In the genomic region with DNA sequence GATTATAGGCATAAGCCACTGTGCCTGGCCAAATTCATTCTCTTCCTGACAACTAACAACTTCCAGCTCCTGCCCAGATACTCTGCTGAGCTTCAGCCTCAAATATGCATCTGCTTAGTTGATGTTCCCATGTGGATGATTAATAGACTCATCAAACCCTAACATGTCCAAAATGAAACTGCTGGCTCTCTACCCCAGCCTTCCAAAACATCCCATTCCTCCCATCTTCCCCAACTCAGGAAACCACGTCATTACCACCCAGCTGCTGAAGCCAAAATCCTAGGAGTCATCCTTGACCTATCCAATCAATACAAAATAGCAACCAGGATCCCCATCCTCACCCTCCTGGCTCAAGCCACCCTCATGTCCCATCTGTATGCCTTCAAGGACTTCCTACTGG, we compare ENCODE assay signal across 11 cellular contexts. TPM values are rescaled to one million over a fixed set of nuclear protein-coding genes. Genes with fewer than 3 reads are reported as not detected.
A peak's percentile ranks its signal among the peaks of the same experiment; 100 is the strongest.
DNase-seq lines count a peak whose midpoint lies in the region; ATAC-seq and TF ChIP-seq lines count a peak whose summit lies in the region.
"Had no signal": no experiment of that assay in that cellular context is flagged by ENCODE, and none has a peak within 500 bp of the region (broad histone marks: within the 10 kb centered on the region; RNA-seq: fewer than 3 reads in every experiment).

No MANE protein-coding gene starts in this region.

- H3K4me3 ChIP-seq in AG10803 (ENCODE audit: low read length): no peak overlapping the region
- H3K4me3 ChIP-seq in fibroblast of the aortic adventitia (ENCODE audit: low read depth, low read length): no peak overlapping the region
- no peak overlapping the region for H3K4me3 ChIP-seq in ascending aorta

- H3K36me3 Mint-ChIP-seq in activated CD8-positive, alpha-beta T cell treated with anti-CD3 and anti-CD28 coated beads for 36 hours (ENCODE audit: low read depth): peaks cover 34% of the 10 kb centered on the region

- H3K4me1 ChIP-seq in ascending aorta: peaks cover 5 to 6% of the 10 kb centered on the region in 2 donors

- intact Hi-C loops in activated CD8-positive, alpha-beta T cell treated with anti-CD3 and anti-CD28 coated beads for 36 hours (cut with micrococcal nuclease): no loop called here
- intact Hi-C loops in ascending aorta (cut with DNase I): no loop called here

- DNase-seq in AG10803 (ENCODE audit: low read depth) (peak; percentile 93), EL (peak; percentile 87), fibroblast of the aortic adventitia (ENCODE audit: low read depth) (peak; percentile 90), NCI-H526 treated with DMSO at 0.1 percent for 48 hours (lab: John Stamatoyannopoulos, UW) (no peak), T1000 (lab: John Stamatoyannopoulos, UW) (no peak), NCI-H69 (lab: John Stamatoyannopoulos, UW) (no peak), ascending aorta (ENCODE audit: low spot score in 2 of 2) (no peak)
- DNase-seq in activated CD8-positive, alpha-beta T cell treated with anti-CD3 and anti-CD28 coated beads for 36 hours: no peak
- DNase-seq: amygdala, NCI-H446, Right ventricle myocardium superior had no signal

- H3K9me3 Mint-ChIP-seq in activated CD8-positive, alpha-beta T cell treated with anti-CD3 and anti-CD28 coated beads for 36 hours: no peaks in the 10 kb centered on the region

- no peaks in the 10 kb centered on the region for H3K9me3 ChIP-seq in ascending aorta

- no peak for TF ChIP-seq CTCF in AG10803 (conservative IDR thresholded peaks at IDR 0.05; ENCODE audit: low read length)
- TF ChIP-seq CTCF in activated CD8-positive, alpha-beta T cell treated with anti-CD3 and anti-CD28 coated beads for 36 hours (IDR thresholded peaks at IDR 0.05): no peak
- no peak for TF ChIP-seq CTCF in fibroblast of the aortic adventitia (IDR thresholded peaks at IDR 0.05; ENCODE audit: insufficient read depth, low read length)
- TF ChIP-seq CTCF in ascending aorta (IDR thresholded peaks at IDR 0.05): no peak

- H3K27me3 Mint-ChIP-seq in activated CD8-positive, alpha-beta T cell treated with anti-CD3 and anti-CD28 coated beads for 36 hours: no peaks in the 10 kb centered on the region

- peak overlapping the region; percentile 87 for H3K27ac Mint-ChIP-seq in activated CD8-positive, alpha-beta T cell treated with anti-CD3 and anti-CD28 coated beads for 36 hours

- CTCF ChIA-PET in activated CD8-positive, alpha-beta T cell treated with anti-CD3 and anti-CD28 coated beads for 36 hours (lab: Charles Lee): interaction anchor here (1.1 to 5.6 kb wide), 7 partner anchors 10 to 327 kb away, joined by 3 to 112 read pairs (median 6); a partner anchor contains a TSS

- no peak overlapping the region for H3K4me3 Mint-ChIP-seq in activated CD8-positive, alpha-beta T cell treated with anti-CD3 and anti-CD28 coated beads for 36 hours

- H3K36me3 ChIP-seq in ascending aorta: no peaks in the 10 kb centered on the region

- no peak for ATAC-seq in activated CD8-positive, alpha-beta T cell treated with anti-CD3 and anti-CD28 coated beads for 36 hours

- H3K27ac ChIP-seq in ascending aorta: no peak overlapping the region

- H3K4me1 Mint-ChIP-seq in activated CD8-positive, alpha-beta T cell treated with anti-CD3 and anti-CD28 coated beads for 36 hours (ENCODE audit: low read depth): peaks cover 42% of the 10 kb centered on the region

- POLR2A ChIA-PET in activated CD8-positive, alpha-beta T cell treated with anti-CD3 and anti-CD28 coated beads for 36 hours (lab: Charles Lee): interaction anchor here (0.7 to 1.5 kb wide), 5 partner anchors 21 to 237 kb away, joined by 3 to 4 read pairs (median 3); a partner anchor contains a TSS

- no peaks in the 10 kb centered on the region for H3K27me3 ChIP-seq in ascending aorta

RNA-seq across cellular contexts. Expression of a gene that starts 20.9 kb away (rescaled TPM):
- total RNA-seq in activated CD8-positive, alpha-beta T cell treated with anti-CD3 and anti-CD28 coated beads for 36 hours: 10 to 100 TPM; 37.7 to 40.7 TPM
- total RNA-seq in fibroblast of the aortic adventitia (ENCODE audit: low replicate concordance) (0.08 and 0.18 TPM in 2 replicates), ascending aorta (not detected)

RNA-seq across cellular contexts. Expression of a gene that starts 35.4 kb away (rescaled TPM):
- total RNA-seq in activated CD8-positive, alpha-beta T cell treated with anti-CD3 and anti-CD28 coated beads for 36 hours: 10 to 100 TPM; 12.4 to 12.8 TPM
- total RNA-seq in fibroblast of the aortic adventitia (ENCODE audit: low replicate concordance): 4.7 and 17.2 TPM in 2 replicates
- 14.9 TPM for total RNA-seq in ascending aorta

RNA-seq across cellular contexts. Expression of a gene that starts 41.4 kb away (rescaled TPM):
- under 1 TPM; 0.63 to 0.95 TPM for total RNA-seq in activated CD8-positive, alpha-beta T cell treated with anti-CD3 and anti-CD28 coated beads for 36 hours
- total RNA-seq in fibroblast of the aortic adventitia (ENCODE audit: low replicate concordance) (0.08 and 0.18 TPM in 2 replicates), ascending aorta (15.5 TPM)

Comparison
In these comparisons a context has a peak if more than half of its experiments do, and no peak if none do; other contexts are left out.
1. DNase-seq: peak in AG10803 (single experiment), EL (single experiment) and fibroblast of the aortic adventitia (single experiment); none in activated CD8-positive, alpha-beta T cell treated with anti-CD3 and anti-CD28 coated beads for 36 hours (single experiment), NCI-H526 treated with DMSO at 0.1 percent for 48 hours (single experiment), T1000 (single experiment), NCI-H69 (single experiment) and ascending aorta (0 of 2).
2. RNA of a gene that starts 20.9 kb away (total RNA-seq): 37.7 to 40.7 TPM in activated CD8-positive, alpha-beta T cell treated with anti-CD3 and anti-CD28 coated beads for 36 hours; 0.08 to 0.18 TPM in fibroblast of the aortic adventitia and not detected in ascending aorta (single experiment); every median in the first group is over 10 times any median in the second.